In genomic region chr7:159207398-159207797, GRCh38 we compare ENCODE assay signal across 15 cellular contexts.
DNase-seq lines count a peak whose midpoint lies in the region; ATAC-seq and TF ChIP-seq lines count a peak whose summit lies in the region.
"Had no signal": no experiment of that assay in that cellular context is flagged by ENCODE, and none has a peak within 500 bp of the region (broad histone marks: within the 10 kb centered on the region; RNA-seq: fewer than 3 reads in every experiment).

No MANE protein-coding gene starts in this region.

- no peaks in the 10 kb centered on the region for H3K36me3 Mint-ChIP-seq in CD4-positive, CD25-positive, alpha-beta regulatory T cell
- H3K36me3 Mint-ChIP-seq in CD4-positive, alpha-beta T cell (ENCODE audit: low read depth) = no peaks in the 10 kb centered on the region
- no peaks in the 10 kb centered on the region for H3K36me3 Mint-ChIP-seq in endodermal cell (ENCODE audit: low read depth)
- H3K36me3 Mint-ChIP-seq in CD14-positive monocyte = no peaks in the 10 kb centered on the region

- no peaks in the 10 kb centered on the region for H3K36me3 ChIP-seq in CD4-positive, CD25-positive, alpha-beta regulatory T cell (ENCODE audit: control insufficient read depth, insufficient read depth, low read length)
- H3K36me3 ChIP-seq in endodermal cell (ENCODE audit: control insufficient read depth, insufficient read depth, low read length) (no peaks in the 10 kb centered on the region), MM.1S (replicated peaks; ENCODE audit: insufficient read depth, low read length) (no peaks in the 10 kb centered on the region)
- H3K36me3 ChIP-seq: BE2C had no signal

- H2AFZ ChIP-seq in MM.1S (ENCODE audit: low read length) = no peak overlapping the region

- CTCF ChIA-PET in CD4-positive, alpha-beta T cell (lab: Charles Lee) = no interaction called here

- DNase-seq in CD4-positive, CD25-positive, alpha-beta regulatory T cell = peak in 1 of 3 donors; percentile 18
- no peak for DNase-seq in CD4-positive, alpha-beta T cell
- DNase-seq in SW480 (ENCODE audit: low spot score) (peak; percentile 14), endodermal cell (peak; percentile 12), RKO (ENCODE audit: low spot score) (no peak), MM.1S (no peak), HT-29 (ENCODE audit: low spot score) (no peak), CD14-positive monocyte (ENCODE audit: low spot score) (no peak)
- DNase-seq: BE2C, Calu3, DMS 273 treated with DMSO at 0.1 percent for 48 hours, HCEC 1CT, HFFc6 had no signal

- intact Hi-C loops in CD4-positive, alpha-beta T cell (cut with DNase I, micrococcal nuclease) = no loop called here
- intact Hi-C loops in CD14-positive monocyte (cut with micrococcal nuclease) = no loop called here

- ATAC-seq in CD4-positive, CD25-positive, alpha-beta regulatory T cell (ENCODE audit: low read depth in 2 of 2) = peak; percentile 43 to 53
- ATAC-seq in CD4-positive, alpha-beta T cell (ENCODE audit: poor library complexity) = peak; percentile 70
- ATAC-seq: A549 had no signal

- H3K9me3 ChIP-seq in CD4-positive, CD25-positive, alpha-beta regulatory T cell (ENCODE audit: control insufficient read depth in 2 of 2, low read length in 2 of 2) = no peaks in the 10 kb centered on the region
- no peaks in the 10 kb centered on the region for H3K9me3 ChIP-seq in CD4-positive, alpha-beta T cell (ENCODE audit: control insufficient read depth, low read length)
- H3K9me3 ChIP-seq in endodermal cell (ENCODE audit: control insufficient read depth, low read length) = peaks cover 67% of the 10 kb centered on the region
- H3K9me3 ChIP-seq in MM.1S (replicated peaks; ENCODE audit: insufficient read depth, low read length) = no peaks in the 10 kb centered on the region
- H3K9me3 ChIP-seq: BE2C had no signal

- H3K9me3 Mint-ChIP-seq in CD4-positive, CD25-positive, alpha-beta regulatory T cell = no peaks in the 10 kb centered on the region
- H3K9me3 Mint-ChIP-seq in CD4-positive, alpha-beta T cell = no peaks in the 10 kb centered on the region
- H3K9me3 Mint-ChIP-seq in endodermal cell (peaks cover 35% of the 10 kb centered on the region), CD14-positive monocyte (peaks cover 0 to 9% (median 0%) of the 10 kb centered on the region in 7 donors)

- no peaks in the 10 kb centered on the region for H3K27me3 Mint-ChIP-seq in CD4-positive, CD25-positive, alpha-beta regulatory T cell
- no peaks in the 10 kb centered on the region for H3K27me3 Mint-ChIP-seq in CD4-positive, alpha-beta T cell
- H3K27me3 Mint-ChIP-seq in endodermal cell (ENCODE audit: insufficient read depth) (peaks cover 2% of the 10 kb centered on the region), CD14-positive monocyte (ENCODE audit: low read depth in 3 of 3) (peaks cover 1 to 2% (median 2%) of the 10 kb centered on the region in 3 donors)

- no peak overlapping the region for H3K4me2 ChIP-seq in MM.1S (ENCODE audit: low read depth, low read length)
- H3K4me2 ChIP-seq: A549 had no signal

- H3K9ac ChIP-seq in endodermal cell (ENCODE audit: extremely low read depth, low read length, poor library complexity, severe bottlenecking) = no peak overlapping the region
- no peak overlapping the region for H3K9ac ChIP-seq in MM.1S (ENCODE audit: low read length)

- H3K79me2 ChIP-seq in MM.1S (ENCODE audit: low read length) = no peaks in the 10 kb centered on the region

- peaks cover 13% of the 10 kb centered on the region for H3K4me1 ChIP-seq in CD4-positive, CD25-positive, alpha-beta regulatory T cell (ENCODE audit: control insufficient read depth, insufficient read depth, low read length, poor library complexity, severe bottlenecking)
- H3K4me1 ChIP-seq in endodermal cell (ENCODE audit: control insufficient read depth, insufficient read depth, low read length) (no peaks in the 10 kb centered on the region), MM.1S (ENCODE audit: low read length) (no peaks in the 10 kb centered on the region)
- H3K4me1 ChIP-seq: A549 had no signal

- H4K20me1 ChIP-seq in MM.1S (ENCODE audit: insufficient read depth, low read length) = no peaks in the 10 kb centered on the region

- H3K27ac ChIP-seq in CD4-positive, CD25-positive, alpha-beta regulatory T cell (ENCODE audit: insufficient read depth, low read length, poor library complexity, severe bottlenecking) = no peak overlapping the region
- no peak overlapping the region for H3K27ac ChIP-seq in CD4-positive, alpha-beta T cell (ENCODE audit: low read depth, low read length)
- H3K27ac ChIP-seq in endodermal cell (ENCODE audit: low read depth, low read length) (no peak overlapping the region), MM.1S (ENCODE audit: low read length) (no peak overlapping the region)
- H3K27ac ChIP-seq: A549, C4-2B had no signal

- TF ChIP-seq CTCF in CD4-positive, alpha-beta T cell (IDR thresholded peaks at IDR 0.05) = no peak
- TF ChIP-seq CTCF in endodermal cell (conservative IDR thresholded peaks at IDR 0.05) = no peak
- TF ChIP-seq CTCF in MM.1S (IDR thresholded peaks at IDR 0.05; ENCODE audit: low read length) = no peak
- TF ChIP-seq CTCF in CD14-positive monocyte (IDR thresholded peaks at IDR 0.05) = no peak

- no peak overlapping the region for H3K4me3 ChIP-seq in CD4-positive, CD25-positive, alpha-beta regulatory T cell (ENCODE audit: low read depth, low read length)
- H3K4me3 ChIP-seq in endodermal cell (ENCODE audit: low read length) (no peak overlapping the region), MM.1S (ENCODE audit: low read length) (no peak overlapping the region)
- H3K4me3 ChIP-seq: A549 had no signal

- peaks cover 0 to 8% (median 4%) of the 10 kb centered on the region in 4 donors for H3K4me1 Mint-ChIP-seq in CD4-positive, CD25-positive, alpha-beta regulatory T cell
- H3K4me1 Mint-ChIP-seq in CD4-positive, alpha-beta T cell (ENCODE audit: low read depth) = peaks cover 8% of the 10 kb centered on the region
- no peaks in the 10 kb centered on the region for H3K4me1 Mint-ChIP-seq in endodermal cell
- H3K4me1 Mint-ChIP-seq in CD14-positive monocyte = no peaks in the 10 kb centered on the region

- no peaks in the 10 kb centered on the region for H3K9me2 ChIP-seq in MM.1S (replicated peaks; ENCODE audit: insufficient read depth, low read length)

- no peaks in the 10 kb centered on the region for H3K27me3 ChIP-seq in CD4-positive, CD25-positive, alpha-beta regulatory T cell (ENCODE audit: control insufficient read depth, insufficient read depth, low read length)
- H3K27me3 ChIP-seq in CD4-positive, alpha-beta T cell (ENCODE audit: control insufficient read depth, insufficient read depth, low read length) = no peaks in the 10 kb centered on the region
- H3K27me3 ChIP-seq in endodermal cell (ENCODE audit: control insufficient read depth, insufficient read depth, low read length, poor library complexity, severe bottlenecking) = no peaks in the 10 kb centered on the region
- H3K27me3 ChIP-seq in MM.1S (replicated peaks; ENCODE audit: insufficient read depth, low read length) = no peaks in the 10 kb centered on the region
- H3K27me3 ChIP-seq: BE2C had no signal

- H3K27ac Mint-ChIP-seq in CD4-positive, CD25-positive, alpha-beta regulatory T cell = no peak overlapping the region
- H3K27ac Mint-ChIP-seq in CD4-positive, alpha-beta T cell = no peak overlapping the region
- H3K27ac Mint-ChIP-seq in endodermal cell (no peak overlapping the region), CD14-positive monocyte (no peak overlapping the region)
- H3K27ac Mint-ChIP-seq: HFFc6 had no signal

- H3K4me3 Mint-ChIP-seq in CD4-positive, CD25-positive, alpha-beta regulatory T cell = no peak overlapping the region
- no peak overlapping the region for H3K4me3 Mint-ChIP-seq in CD4-positive, alpha-beta T cell
- no peak overlapping the region for H3K4me3 Mint-ChIP-seq in endodermal cell
- H3K4me3 Mint-ChIP-seq in CD14-positive monocyte = no peak overlapping the region
- H3K4me3 Mint-ChIP-seq: HFFc6 had no signal

- no peaks in the 10 kb centered on the region for H3F3A ChIP-seq in MM.1S (ENCODE audit: insufficient read depth, low read length)

- 60 to 64% methylated on average over 4 to 5 of the region's 5 CpGs for WGBS in endodermal cell (ENCODE audit: insufficient coverage in 1 of 2, insufficient read length in 1 of 2), 2 experiments

- POLR2A ChIA-PET in CD4-positive, alpha-beta T cell (lab: Charles Lee) = interaction anchor here (1.5 kb wide), 1 partner anchor 10 kb away, joined by 4 read pairs; no protein-coding TSS in a partner anchor

Comparison
In these comparisons a context has a peak if more than half of its experiments do, and no peak if none do; other contexts are left out.
1. DNase-seq: peak in SW480 (single experiment) and endodermal cell (single experiment); none in CD4-positive, alpha-beta T cell (0 of 10), RKO (single experiment), MM.1S (single experiment), HT-29 (single experiment) and CD14-positive monocyte (single experiment).